ENCODE assay signal across 8 cellular contexts in the genomic region with DNA sequence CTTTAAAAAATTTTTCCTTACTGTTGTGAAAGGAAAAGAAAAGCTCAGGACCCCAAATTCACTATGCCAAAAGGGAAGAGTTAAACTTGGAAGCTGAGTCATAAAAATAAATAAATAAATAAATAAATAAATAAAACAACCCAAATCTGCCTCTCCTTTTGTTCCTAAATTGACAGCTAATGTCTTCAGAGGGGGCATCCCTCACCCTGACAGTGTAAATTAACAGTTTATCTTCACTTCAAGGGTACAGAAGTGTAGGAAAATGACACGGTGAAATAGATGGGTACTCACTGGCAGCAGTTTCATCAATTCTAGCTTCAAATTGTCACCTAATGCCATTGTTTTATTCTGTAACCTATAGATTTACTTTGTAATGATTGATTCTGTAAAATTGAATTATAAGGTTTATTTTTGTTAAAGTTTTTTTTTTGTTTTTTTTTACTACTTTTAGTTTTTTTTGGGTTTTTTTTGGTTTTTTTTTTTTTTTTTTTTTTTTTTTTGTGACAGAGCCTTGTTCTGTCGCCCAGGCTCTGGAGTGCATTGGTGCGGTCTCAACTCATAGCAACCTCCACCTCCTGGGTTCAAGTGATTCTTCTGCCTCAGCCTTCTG. TPM values are rescaled to one million over a fixed set of nuclear protein-coding genes. Genes with fewer than 3 reads are reported as not detected.
DNase-seq lines count a peak whose midpoint lies in the region; ATAC-seq, FAIRE-seq and TF ChIP-seq lines count a peak whose summit lies in the region.

No MANE protein-coding gene starts in this region.

- H2AFZ ChIP-seq in ACC112 (ENCODE audit: low read length, unreplicated experiment), result no peak overlapping the region

- no peak for FAIRE-seq in HTR-8/SVneo (lab: Jason Lieb, UNC)

- peak overlapping the region; percentile 97 for H3K27ac ChIP-seq in ACC112 (ENCODE audit: low read depth, low read length)

- TF ChIP-seq CTCF in mesothelial cell of epicardium (IDR thresholded peaks at IDR 0.05; ENCODE audit: unreplicated experiment), result no peak

- DNase-seq in activated naive CD8-positive, alpha-beta T cell treated with anti-CD3 and anti-CD28 coated beads, Interleukin-2, amount 10 ng/mL, durations not matched to agents 7 days and 5 days, result no peak
- no peak for DNase-seq in mesothelial cell of epicardium (ENCODE audit: low spot score in 2 of 2, unreplicated experiment in 2 of 2)
- no peak for DNase-seq in UCSD-AML1 (lab: John Stamatoyannopoulos, UW; ENCODE audit: unreplicated experiment)
- no peak for DNase-seq in HTR-8/SVneo (ENCODE audit: insufficient read length, low spot score)

- peaks cover 41% of the 10 kb centered on the region for H3K4me1 ChIP-seq in ACC112 (ENCODE audit: control insufficient read depth, insufficient read depth, low read length, unreplicated experiment)

- H3K36me3 Mint-ChIP-seq in activated naive CD8-positive, alpha-beta T cell treated with anti-CD3 and anti-CD28 coated beads, Interleukin-2, amount 10 ng/mL, durations not matched to agents 7 days and 5 days, result no peaks in the 10 kb centered on the region
- H3K36me3 Mint-ChIP-seq in mesothelial cell of epicardium, result no peaks in the 10 kb centered on the region

- H3K4me3 Mint-ChIP-seq in activated naive CD8-positive, alpha-beta T cell treated with anti-CD3 and anti-CD28 coated beads, Interleukin-2, amount 10 ng/mL, durations not matched to agents 7 days and 5 days, result peak overlapping the region; percentile 90
- peak overlapping the region; percentile 61 for H3K4me3 Mint-ChIP-seq in mesothelial cell of epicardium

- ATAC-seq in HG02610 (IDR thresholded peaks at IDR 0.05; ENCODE audit: unreplicated experiment) (peak; percentile 1), GM21619 (IDR thresholded peaks at IDR 0.05; ENCODE audit: unreplicated experiment) (no peak), GM18498 (IDR thresholded peaks at IDR 0.05; ENCODE audit: unreplicated experiment) (no peak)
- ATAC-seq in activated naive CD8-positive, alpha-beta T cell treated with anti-CD3 and anti-CD28 coated beads, Interleukin-2, amount 10 ng/mL, durations not matched to agents 7 days and 5 days (ENCODE audit: low read depth), result no peak

- no peaks in the 10 kb centered on the region for H3K79me2 ChIP-seq in ACC112 (ENCODE audit: control insufficient read depth, insufficient read depth, low read length, unreplicated experiment)

- H3K27me3 ChIP-seq in ACC112 (ENCODE audit: insufficient read depth, low read length), result no peaks in the 10 kb centered on the region

- H3K27me3 Mint-ChIP-seq in activated naive CD8-positive, alpha-beta T cell treated with anti-CD3 and anti-CD28 coated beads, Interleukin-2, amount 10 ng/mL, durations not matched to agents 7 days and 5 days, result no peaks in the 10 kb centered on the region
- no peaks in the 10 kb centered on the region for H3K27me3 Mint-ChIP-seq in mesothelial cell of epicardium (ENCODE audit: low read depth)

- H3K9me3 Mint-ChIP-seq in activated naive CD8-positive, alpha-beta T cell treated with anti-CD3 and anti-CD28 coated beads, Interleukin-2, amount 10 ng/mL, durations not matched to agents 7 days and 5 days, result peaks cover 3% of the 10 kb centered on the region
- H3K9me3 Mint-ChIP-seq in mesothelial cell of epicardium, result no peaks in the 10 kb centered on the region

- POLR2A ChIA-PET in activated naive CD8-positive, alpha-beta T cell treated with anti-CD3 and anti-CD28 coated beads, Interleukin-2, amount 10 ng/mL, durations not matched to agents 7 days and 5 days (lab: Charles Lee), result interaction anchor here (1.1 to 3.1 kb wide), 4 partner anchors 16 to 26 kb away, joined by 3 to 21 read pairs (median 7); a partner anchor contains a TSS

- H3K27ac Mint-ChIP-seq in activated naive CD8-positive, alpha-beta T cell treated with anti-CD3 and anti-CD28 coated beads, Interleukin-2, amount 10 ng/mL, durations not matched to agents 7 days and 5 days, result peak overlapping the region; percentile 97
- peak overlapping the region; percentile 95 for H3K27ac Mint-ChIP-seq in mesothelial cell of epicardium

- peaks cover 19% of the 10 kb centered on the region for H3K4me1 Mint-ChIP-seq in activated naive CD8-positive, alpha-beta T cell treated with anti-CD3 and anti-CD28 coated beads, Interleukin-2, amount 10 ng/mL, durations not matched to agents 7 days and 5 days
- peaks cover 58% of the 10 kb centered on the region for H3K4me1 Mint-ChIP-seq in mesothelial cell of epicardium

- peak overlapping the region; percentile 88 for H3K4me3 ChIP-seq in ACC112 (ENCODE audit: low read depth, low read length)

- H3K36me3 ChIP-seq in ACC112 (ENCODE audit: insufficient read depth, low read length), result no peaks in the 10 kb centered on the region

RNA-seq across cellular contexts. Expression of a gene that starts 18.5 kb away (rescaled TPM):
- 100 to 1,000 TPM; 171 to 187 TPM for total RNA-seq in activated naive CD8-positive, alpha-beta T cell treated with anti-CD3 and anti-CD28 coated beads, Interleukin-2, amount 10 ng/mL, durations not matched to agents 7 days and 5 days
- total RNA-seq in mesothelial cell of epicardium, result 166 to 189 TPM (median 183 TPM) in 3 replicates
